In the genomic region with DNA sequence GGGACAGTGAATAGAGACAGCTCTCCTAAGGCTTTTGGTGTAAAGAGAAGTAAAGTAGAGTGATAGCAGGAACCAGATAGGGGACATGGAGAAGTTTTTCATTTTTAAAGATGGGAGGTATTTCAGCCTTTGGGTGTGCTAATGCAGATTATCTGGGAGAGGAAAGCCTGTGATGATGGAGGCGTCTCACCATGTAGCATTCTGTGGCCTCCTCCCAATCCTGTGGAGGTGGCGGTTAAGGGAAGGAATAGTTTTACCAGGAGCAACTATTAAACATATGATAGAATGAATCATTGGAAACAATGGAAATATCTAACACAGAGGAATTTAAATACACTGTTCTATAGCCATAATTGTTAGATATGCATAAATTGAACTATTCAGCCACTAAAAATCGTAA, we compare ENCODE assay signal across 17 cellular contexts.
DNase-seq lines count a peak whose midpoint lies in the region; ATAC-seq and TF ChIP-seq lines count a peak whose summit lies in the region.
"Had no signal": no experiment of that assay in that cellular context is flagged by ENCODE, and none has a peak within 500 bp of the region (broad histone marks: within the 10 kb centered on the region; RNA-seq: fewer than 3 reads in every experiment).

No MANE protein-coding gene starts in this region.

- TF ChIP-seq RAD21 in IMR-90 (IDR thresholded peaks at IDR 0.05; ENCODE audit: low read length) = no peak

- 0 out of 2 replicates have a peak overlapping the region, but pooled peaks have one; percentile 51 for H3K14ac ChIP-seq in IMR-90 (replicated peaks; ENCODE audit: low read depth, low read length)

- no peak overlapping the region for H3K4me3 ChIP-seq in IMR-90 (ENCODE audit: insufficient read depth, low read depth, low read length)
- H3K4me3 ChIP-seq: A549; BLaER1 treated with 17β-estradiol and CSF1 and Interleukin-3, amounts not matched to agents 10 nM and 100 nM had no signal

- peaks cover 22% of the 10 kb centered on the region for H3K4me1 ChIP-seq in IMR-90 (ENCODE audit: control insufficient read depth, insufficient read depth, low read length)
- H3K4me1 ChIP-seq: Caco-2 had no signal

- no peak overlapping the region for H2AK5ac ChIP-seq in IMR-90 (ENCODE audit: low read depth, low read length)

- H3K9me3 ChIP-seq in IMR-90 (ENCODE audit: control insufficient read depth, insufficient read depth, low read length) = no peaks in the 10 kb centered on the region
- H3K9me3 ChIP-seq: A549; BLaER1 treated with 17β-estradiol and CSF1 and Interleukin-3, amounts not matched to agents 10 nM and 100 nM; Caco-2 had no signal

- no peak overlapping the region for H3K9ac ChIP-seq in IMR-90 (ENCODE audit: low read depth, low read length)
- H3K9ac ChIP-seq: BLaER1 treated with 17β-estradiol and CSF1 and Interleukin-3, amounts not matched to agents 10 nM and 100 nM had no signal

- ATAC-seq in IMR-90 (ENCODE audit: low read depth) = no peak
- ATAC-seq in SK-N-SH treated with all-trans-retinoic acid at 6 μM for 48 hours = no peak
- ATAC-seq: A549; CD8-positive, alpha-beta T cell had no signal

- H2BK5ac ChIP-seq in IMR-90 (ENCODE audit: low read depth, low read length, poor library complexity, severe bottlenecking) = no peak overlapping the region

- no peak overlapping the region for H2BK120ac ChIP-seq in IMR-90 (ENCODE audit: low read depth, low read length)

- H3K23ac ChIP-seq in IMR-90 (ENCODE audit: low read depth, low read length) = no peak overlapping the region

- no peaks in the 10 kb centered on the region for H4K20me1 ChIP-seq in IMR-90 (ENCODE audit: insufficient read depth, low read length)
- H4K20me1 ChIP-seq: BLaER1 treated with 17β-estradiol and CSF1 and Interleukin-3, amounts not matched to agents 10 nM and 100 nM had no signal

- peaks cover 2% of the 10 kb centered on the region for H3K9me3 Mint-ChIP-seq in chondrocyte (ENCODE audit: low read depth)
- H3K9me3 Mint-ChIP-seq: CD4-positive, alpha-beta T cell; CD8-positive, alpha-beta T cell had no signal

- no peak overlapping the region for H3K27ac ChIP-seq in IMR-90 (ENCODE audit: insufficient read depth, low read length)
- H3K27ac ChIP-seq: 22Rv1; A549; BLaER1 treated with 17β-estradiol and CSF1 and Interleukin-3, amounts not matched to agents 10 nM and 100 nM; C4-2B had no signal

- BruUV-seq in IMR-90 (replicated peaks; lab: Mats Ljungman, UMichigan) = no TSS peak

- peaks cover 34% of the 10 kb centered on the region for H3K4me1 Mint-ChIP-seq in chondrocyte (ENCODE audit: low read depth)

- TF ChIP-seq CTCF in IMR-90 (conservative IDR thresholded peaks at IDR 0.05; ENCODE audit: low read depth, low read length) = no peak
- no peak for TF ChIP-seq CTCF in chondrocyte (IDR thresholded peaks at IDR 0.05)

- CTCF ChIA-PET in IMR-90 (lab: Yijun Ruan, JAX) = no interaction called here

- POLR2A ChIA-PET in IMR-90 (lab: Charles Lee; ENCODE audit: unreplicated experiment) = no interaction called here

- dilution Hi-C loops in IMR-90 (cut with HindIII; ENCODE audit: low sequenced_read_pairs, unreplicated experiment) = no loop called here

- no peak overlapping the region for H3K4ac ChIP-seq in IMR-90 (ENCODE audit: low read depth, low read length)

- peaks cover 2% of the 10 kb centered on the region for H3K36me3 Mint-ChIP-seq in chondrocyte (ENCODE audit: low read depth)

- H4K91ac ChIP-seq in IMR-90 (ENCODE audit: insufficient read depth, low read depth, low read length) = no peak overlapping the region

- peaks cover 31 to 52% of the 10 kb centered on the region in 2 experiments; a peak in 3 of 4 replicates for H3K79me1 ChIP-seq in IMR-90 (ENCODE audit: low read depth in 1 of 2, low read length in 2 of 2)

- no peak for TF ChIP-seq POLR2A in IMR-90 (IDR thresholded peaks at IDR 0.05; ENCODE audit: low read depth, low read length)

- peak overlapping the region; percentile 10 for H3K27ac Mint-ChIP-seq in chondrocyte (ENCODE audit: unreplicated experiment)
- H3K27ac Mint-ChIP-seq: B cell; CD4-positive, alpha-beta T cell; CD8-positive, alpha-beta T cell had no signal

- WGBS in IMR-90 (ENCODE audit: extremely low coverage in 2 of 2, insufficient read length in 1 of 2), 2 experiments = no CpG with 5 or more reads among the region's 3 CpGs

- H3K56ac ChIP-seq in IMR-90 (ENCODE audit: extremely low read depth, insufficient read depth, low read length) = no peak overlapping the region

- in situ Hi-C loops in IMR-90 (cut with MboI; ENCODE audit: low sequenced_read_pairs) = no loop called here

- H3K9me1 ChIP-seq in IMR-90 (ENCODE audit: insufficient read depth, low read length) = peaks cover 10% of the 10 kb centered on the region

- intact Hi-C loops in IMR-90 (cut with micrococcal nuclease) = no loop called here

- H2BK20ac ChIP-seq in IMR-90 (ENCODE audit: low read depth, low read length) = 0 out of 2 replicates have a peak overlapping the region, but pooled peaks have one; percentile 64

- no peak overlapping the region for H4K5ac ChIP-seq in IMR-90 (ENCODE audit: low read depth, low read length)

- H3K27me3 Mint-ChIP-seq in chondrocyte (ENCODE audit: low read depth) = no peaks in the 10 kb centered on the region
- H3K27me3 Mint-ChIP-seq: CD4-positive, alpha-beta T cell had no signal

- no peak overlapping the region for H3K4me2 ChIP-seq in IMR-90 (ENCODE audit: low read depth, low read length)
- H3K4me2 ChIP-seq: A549; BLaER1 treated with 17β-estradiol and CSF1 and Interleukin-3, amounts not matched to agents 10 nM and 100 nM had no signal

- DNase-seq in IMR-90 = no peak
- no peak for DNase-seq in chondrocyte (ENCODE audit: low spot score)
- peak; percentile 57 for DNase-seq in putamen (ENCODE audit: low spot score)
- no peak for DNase-seq in activated gamma-delta T cell (lab: John Stamatoyannopoulos, UW)
- DNase-seq: AML-193; Caco-2; Calu3; CD4-positive, alpha-beta T cell; CD8-positive, alpha-beta T cell; DMS79 treated with DMSO at 0.1 percent for 48 hours; GF-D8 had no signal

- no peak overlapping the region for H3K18ac ChIP-seq in IMR-90 (ENCODE audit: low read depth, low read length)

- H3K4me3 Mint-ChIP-seq in chondrocyte (ENCODE audit: unreplicated experiment) = no peak overlapping the region
- H3K4me3 Mint-ChIP-seq: B cell; CD4-positive, alpha-beta T cell; CD8-positive, alpha-beta T cell had no signal

- H2AFZ ChIP-seq in IMR-90 (replicated peaks; ENCODE audit: low read length, poor library complexity) = no peak overlapping the region

- no peak overlapping the region for H2AK9ac ChIP-seq in IMR-90 (replicated peaks; ENCODE audit: low read depth, low read length, poor library complexity)

- H4K8ac ChIP-seq in IMR-90 (ENCODE audit: low read depth in 2 of 2, low read length in 2 of 2) = no peak overlapping the region

- H2BK15ac ChIP-seq in IMR-90 (ENCODE audit: low read depth, low read length) = no peak overlapping the region

- H3K27me3 ChIP-seq in IMR-90 (ENCODE audit: control insufficient read depth, insufficient read depth, low read length) = no peaks in the 10 kb centered on the region
- H3K27me3 ChIP-seq: BLaER1 treated with 17β-estradiol and CSF1 and Interleukin-3, amounts not matched to agents 10 nM and 100 nM had no signal

- H3K36me3 ChIP-seq in IMR-90 (ENCODE audit: control insufficient read depth, insufficient read depth, low read length) = no peaks in the 10 kb centered on the region
- H3K36me3 ChIP-seq: BLaER1 treated with 17β-estradiol and CSF1 and Interleukin-3, amounts not matched to agents 10 nM and 100 nM had no signal

TF ChIP-seq in IMR-90, 13 proteins besides CTCF, POLR2A, EP300 and RAD21 (continues in another document):
- TF ChIP-seq, protein P1, sequence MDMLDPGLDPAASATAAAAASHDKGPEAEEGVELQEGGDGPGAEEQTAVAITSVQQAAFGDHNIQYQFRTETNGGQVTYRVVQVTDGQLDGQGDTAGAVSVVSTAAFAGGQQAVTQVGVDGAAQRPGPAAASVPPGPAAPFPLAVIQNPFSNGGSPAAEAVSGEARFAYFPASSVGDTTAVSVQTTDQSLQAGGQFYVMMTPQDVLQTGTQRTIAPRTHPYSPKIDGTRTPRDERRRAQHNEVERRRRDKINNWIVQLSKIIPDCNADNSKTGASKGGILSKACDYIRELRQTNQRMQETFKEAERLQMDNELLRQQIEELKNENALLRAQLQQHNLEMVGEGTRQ (IDR thresholded peaks at IDR 0.05; ENCODE audit: low read depth, low read length) = no peak
- no peak for TF ChIP-seq RFX5 (IDR thresholded peaks at IDR 0.05; ENCODE audit: low read depth, low read length)
- TF ChIP-seq, protein P2, sequence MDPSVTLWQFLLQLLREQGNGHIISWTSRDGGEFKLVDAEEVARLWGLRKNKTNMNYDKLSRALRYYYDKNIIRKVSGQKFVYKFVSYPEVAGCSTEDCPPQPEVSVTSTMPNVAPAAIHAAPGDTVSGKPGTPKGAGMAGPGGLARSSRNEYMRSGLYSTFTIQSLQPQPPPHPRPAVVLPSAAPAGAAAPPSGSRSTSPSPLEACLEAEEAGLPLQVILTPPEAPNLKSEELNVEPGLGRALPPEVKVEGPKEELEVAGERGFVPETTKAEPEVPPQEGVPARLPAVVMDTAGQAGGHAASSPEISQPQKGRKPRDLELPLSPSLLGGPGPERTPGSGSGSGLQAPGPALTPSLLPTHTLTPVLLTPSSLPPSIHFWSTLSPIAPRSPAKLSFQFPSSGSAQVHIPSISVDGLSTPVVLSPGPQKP (IDR thresholded peaks at IDR 0.05; ENCODE audit: borderline replicate concordance, low read depth, low read length) = no peak
- TF ChIP-seq SMC3 (IDR thresholded peaks at IDR 0.05; ENCODE audit: low read depth, low read length) = no peak

TF ChIP-seq in SK-N-SH treated with all-trans-retinoic acid at 6 μM for 48 hours, 23 proteins besides CTCF, POLR2A, EP300 and RAD21:
- TF ChIP-seq GLIS3 (CRISPR knock-in tag; IDR thresholded peaks at IDR 0.05) = no peak
